Comparison of ENCODE assay signal across 8 cellular contexts in genomic region chr3:122299872-122300460, GRCh38. TPM values are rescaled to one million over a fixed set of nuclear protein-coding genes. Genes with fewer than 3 reads are reported as not detected.
DNase-seq lines count a peak whose midpoint lies in the region; ATAC-seq, FAIRE-seq and TF ChIP-seq lines count a peak whose summit lies in the region.

No MANE protein-coding gene starts in this region.

- intact Hi-C loops in A673 (cut with micrococcal nuclease; ENCODE audit: unreplicated experiment) = loop anchor here (2.0 kb wide), 2 partner anchors 197 to 753 kb away; no protein-coding TSS in a partner anchor
- intact Hi-C loops in psoas muscle (cut with DNase I) = no loop called here

- POLR2A ChIA-PET in A673 (lab: Charles Lee; ENCODE audit: low non-redundant PET) (no interaction called here), H1 (lab: Charles Lee; ENCODE audit: partially characterized antibody) (interaction anchor here (1.0 kb wide), 1 partner anchor 62 kb away, joined by 3 read pairs; no protein-coding TSS in a partner anchor)

- H2BK15ac ChIP-seq in H1 (ENCODE audit: low read length) = no peak overlapping the region

- no TSS peak for BruUV-seq in A673 (replicated peaks; lab: Mats Ljungman, UMichigan)

- H3K4me3 ChIP-seq in A673 (ENCODE audit: low read depth, low read length, poor library complexity, severe bottlenecking) (no peak overlapping the region), GM12865 (ENCODE audit: low read depth, low read length) (no peak overlapping the region), H1 (ENCODE audit: extremely low read depth in 1 of 4, insufficient read depth in 2 of 4, low read depth in 3 of 4, low read length in 4 of 4) (no peak overlapping the region), psoas muscle (no peak overlapping the region)

- H2AFZ ChIP-seq in H1 (ENCODE audit: low read length) = no peak overlapping the region

- no peak overlapping the region for H2BK12ac ChIP-seq in H1 (ENCODE audit: low read depth, low read length)

- no peaks in the 10 kb centered on the region for H3K23me2 ChIP-seq in H1 (ENCODE audit: low read depth, low read length)

- no peak for TF ChIP-seq POLR2A in H1 (IDR thresholded peaks at IDR 0.05; ENCODE audit: control extremely low read depth in 1 of 2, low read depth in 2 of 2, low read length in 2 of 2)

- H2BK120ac ChIP-seq in H1 (replicated peaks; ENCODE audit: low read depth, low read length) = no peak overlapping the region

- peak; percentile 71 to 75 for TF ChIP-seq RAD21 in H1 (IDR thresholded peaks at IDR 0.05 in 1 of 2, conservative IDR thresholded peaks at IDR 0.05 in 1 of 2; ENCODE audit: low read depth in 2 of 2, low read length in 2 of 2)

- no peak overlapping the region for H3K14ac ChIP-seq in H1 (ENCODE audit: insufficient read length)

- no peak overlapping the region for H2BK5ac ChIP-seq in H1 (ENCODE audit: low read depth, low read length)

- H4K5ac ChIP-seq in H1 (ENCODE audit: insufficient read length, low read depth, low read length) = no peak overlapping the region

- no peak overlapping the region for H3K56ac ChIP-seq in H1 (replicated peaks; ENCODE audit: insufficient read length, low read depth, low read length)

- H3K4me1 ChIP-seq in A673 (ENCODE audit: insufficient read depth, low read length, poor library complexity, severe bottlenecking) (no peaks in the 10 kb centered on the region), H1 (replicated peaks in 1 of 4; ENCODE audit: control insufficient read depth in 3 of 4, insufficient read depth in 4 of 4, low read length in 3 of 4) (no peaks in the 10 kb centered on the region), psoas muscle (no peaks in the 10 kb centered on the region)

- no peak overlapping the region for H3K23ac ChIP-seq in H1 (ENCODE audit: insufficient read length)

- no peak overlapping the region for H2BK20ac ChIP-seq in H1 (ENCODE audit: low read length)

- H3K9ac ChIP-seq in H1 (replicated peaks in 1 of 4; ENCODE audit: extremely low read depth in 1 of 4, low read depth in 3 of 4, low read length in 3 of 4) = no peak overlapping the region

- H3K9me3 ChIP-seq in A673 (ENCODE audit: low read depth, low read length, poor library complexity, severe bottlenecking) (no peaks in the 10 kb centered on the region), H1 (ENCODE audit: insufficient read depth in 2 of 2, low read depth in 1 of 2, low read length in 1 of 2) (no peaks in the 10 kb centered on the region), psoas muscle (peaks cover 8% of the 10 kb centered on the region)

- H3K36me3 ChIP-seq in A673 (ENCODE audit: insufficient read depth, low read length, poor library complexity, severe bottlenecking) (no peaks in the 10 kb centered on the region), H1 (ENCODE audit: control insufficient read depth in 2 of 4, insufficient read depth in 4 of 4, low read length in 3 of 4) (no peaks in the 10 kb centered on the region), psoas muscle (ENCODE audit: insufficient read depth in 1 of 2, low read depth in 1 of 2) (no peaks in the 10 kb centered on the region)

- no peak overlapping the region for H3K18ac ChIP-seq in H1 (ENCODE audit: extremely low read depth, low read length)

- H3K79me1 ChIP-seq in H1 (ENCODE audit: low read depth, low read length) = no peaks in the 10 kb centered on the region

- H3K4me2 ChIP-seq in H1 (ENCODE audit: insufficient read depth in 1 of 2, low read depth in 2 of 2, low read length in 2 of 2) = no peak overlapping the region

- H4K91ac ChIP-seq in H1 (replicated peaks; ENCODE audit: insufficient read length, low read length) = no peak overlapping the region

- TF ChIP-seq CTCF in A673 (conservative IDR thresholded peaks at IDR 0.05; ENCODE audit: low read depth, low read length) (peak; percentile 61), GM12865 (IDR thresholded peaks at IDR 0.05; ENCODE audit: insufficient read depth, low read depth, low read length, missing control alignments) (peak; percentile 66), H1 (IDR thresholded peaks at IDR 0.05; ENCODE audit: control extremely low read depth in 1 of 3, insufficient read depth in 1 of 3, low read depth in 1 of 3, low read length in 3 of 3) (peak in 2 of 3 experiments; percentile 47 to 68; a peak in 3 of 4 replicates), psoas muscle (IDR thresholded peaks at IDR 0.05) (peak; percentile 21)

- peak; percentile 48 for FAIRE-seq in H1 (lab: Jason Lieb, UNC)

- CTCF ChIA-PET in A673 (lab: Charles Lee) (no interaction called here), H1 (lab: Charles Lee; ENCODE audit: partially characterized antibody) (interaction anchor here (0.7 to 2.6 kb wide), 33 partner anchors 8 to 1075 kb away, joined by 3 to 34 read pairs (median 4); partner anchors contain the start of gene POLQ)

- H3K27me3 ChIP-seq in A673 (replicated peaks; ENCODE audit: insufficient read depth, low read depth, low read length, poor library complexity) (no peaks in the 10 kb centered on the region), H1 (replicated peaks in 1 of 4; ENCODE audit: control insufficient read depth in 3 of 4, extremely low read depth in 1 of 4, insufficient read depth in 3 of 4, low read length in 3 of 4) (no peaks in the 10 kb centered on the region), psoas muscle (ENCODE audit: insufficient read depth in 3 of 3, low read length in 2 of 3) (no peaks in the 10 kb centered on the region)

- H4K20me1 ChIP-seq in H1 (replicated peaks in 1 of 2; ENCODE audit: control insufficient read depth in 1 of 2, insufficient read depth in 2 of 2, low read length in 2 of 2) = no peaks in the 10 kb centered on the region

- H3K27ac ChIP-seq in A673 (ENCODE audit: low read depth, low read length, poor library complexity, severe bottlenecking) (no peak overlapping the region), H1 (ENCODE audit: low read depth, low read length) (no peak overlapping the region), psoas muscle (no peak overlapping the region)

- no peaks in the 10 kb centered on the region for H3K79me2 ChIP-seq in H1 (ENCODE audit: control insufficient read depth in 1 of 2, insufficient read depth in 2 of 2, low read length in 2 of 2)

- WGBS in H1 (ENCODE audit: extremely low coverage in 1 of 2, insufficient coverage in 1 of 2, insufficient read length in 1 of 2, insufficient replicate concordance in 2 of 2, low coverage in 1 of 2, low lambda C conversion rate in 2 of 2, missing lambda C conversion rate in 1 of 2), 2 experiments = 86% methylated on average over 12 of the region's 12 CpGs; no CpG with 5 or more reads in 1 of the 2 experiments
- 78 to 85% (median 84%) methylated on average over 12 of the region's 12 CpGs for WGBS in psoas muscle, 3 donors

- ATAC-seq in psoas muscle (no peak), GM19035 (IDR thresholded peaks at IDR 0.05; ENCODE audit: unreplicated experiment) (no peak), GM21526 (IDR thresholded peaks at IDR 0.05; ENCODE audit: low FRiP score, unreplicated experiment) (no peak)

- DNase-seq in A673 (ENCODE audit: low spot score) = peak; percentile 45
- DNase-seq in GM12865 (ENCODE audit: low read depth) = peak; percentile 73
- peak; percentile 39 for DNase-seq in RPMI8226
- peak; percentile 5 to 59 for DNase-seq in H1 (ENCODE audit: low read depth in 1 of 2, low spot score in 2 of 2)
- DNase-seq in psoas muscle = no peak
- DNase-seq in retina = no peak

- TF ChIP-seq EP300 in H1 (IDR thresholded peaks at IDR 0.05; ENCODE audit: borderline replicate concordance in 1 of 2, low read depth in 2 of 2, low read length in 2 of 2) = no peak

- no peak overlapping the region for H3K4ac ChIP-seq in H1 (replicated peaks; ENCODE audit: insufficient read length, low read depth, low read length)

- H2AK5ac ChIP-seq in H1 (ENCODE audit: low read depth, low read length) = no peak overlapping the region

- no peak overlapping the region for H4K8ac ChIP-seq in H1 (ENCODE audit: extremely low read depth, insufficient read depth, low read length)

TF ChIP-seq in H1, 55 proteins besides CTCF, POLR2A, EP300 and RAD21:
- TF ChIP-seq TEAD4 (IDR thresholded peaks at IDR 0.05; ENCODE audit: low read depth, low read length) (no peak), HDAC2 (IDR thresholded peaks at IDR 0.05; ENCODE audit: borderline replicate concordance in 1 of 2, low read depth in 2 of 2, low read length in 2 of 2) (no peak), RFX5 (IDR thresholded peaks at IDR 0.05; ENCODE audit: borderline replicate concordance, low read depth, low read length) (no peak), EZH2 (IDR thresholded peaks at IDR 0.05; ENCODE audit: low read depth, low read length, severe bottlenecking) (no peak), ZNF274 (IDR thresholded peaks at IDR 0.05; ENCODE audit: borderline replicate concordance, extremely low read depth, low read length) (no peak), JUN (IDR thresholded peaks at IDR 0.05; ENCODE audit: low read depth, low read length) (no peak), POU5F1 (IDR thresholded peaks at IDR 0.05; ENCODE audit: low read depth, low read length) (no peak), PHF8 (conservative IDR thresholded peaks at IDR 0.05; ENCODE audit: low read depth, low read length) (no peak), MAFK (IDR thresholded peaks at IDR 0.05; ENCODE audit: low read depth, low read length) (no peak), POLR2AphosphoS5 (IDR thresholded peaks at IDR 0.05; ENCODE audit: low read depth, low read length) (no peak), SUZ12 (IDR thresholded peaks at IDR 0.05; ENCODE audit: low read length) (no peak), FOSL1 (IDR thresholded peaks at IDR 0.05; ENCODE audit: insufficient read depth, low read depth, low read length) (no peak), KDM1A (IDR thresholded peaks at IDR 0.05; ENCODE audit: borderline replicate concordance, low read length) (no peak), GABPA (IDR thresholded peaks at IDR 0.05; ENCODE audit: borderline replicate concordance, insufficient read depth, low read length) (no peak)

RNA-seq across cellular contexts. Expression of gene CSTA, which starts 25.1 kb away (rescaled TPM):
- total RNA-seq in A673 (2021) = 3.8 and 6.5 TPM in 2 replicates
- total RNA-seq in H1 (2021; fragmentation: NEBNext Ultra II Directional; extraction: Animal tissue kit (Norgen Biotek cat#: 25700)) = not detected in 2 replicates
- not detected in 2 replicates for polyA plus RNA-seq in H1 (2011; rRNA removed)
- polyA plus RNA-seq in H1 (2011; cell fraction: cytosol; rRNA removed) = not detected
- polyA plus RNA-seq in H1 (2011; cell fraction: nucleus; rRNA removed) = not detected
- 0.27 to 0.33 TPM (median 0.28 TPM) in 3 of 4 replicates, not detected in the other for polyA plus RNA-seq in H1 (2012, experiment 1 of 2)
- 1.4 TPM for polyA plus RNA-seq in H1 (2012, experiment 2 of 2)
- polyA plus RNA-seq in H1 (2013, experiment 1 of 2) = 1.1 TPM
- polyA plus RNA-seq in H1 (2013, experiment 2 of 2) = 1.3 TPM
- polyA minus RNA-seq in H1 (2011; rRNA and poly(A)+ RNA removed) = not detected in 2 replicates
- not detected for polyA minus RNA-seq in H1 (2011; cell fraction: cytosol; rRNA and poly(A)+ RNA removed)
- polyA minus RNA-seq in H1 (2011; cell fraction: nucleus; rRNA and poly(A)+ RNA removed) = not detected
- under 1 TPM; 0.40 to 0.84 (median 0.81) TPM for total RNA-seq in psoas muscle
- polyA plus RNA-seq in psoas muscle = 1 to 10 TPM in 2 of 3 donors, under 1 TPM in 1; 0.67 to 3.3 (median 2.1) TPM

Comparison
In these comparisons a context has a peak if more than half of its experiments do, and no peak if none do; other contexts are left out.
1. DNase-seq: peak in A673 (single experiment), GM12865 (single experiment), RPMI8226 (single experiment) and H1 (2 of 2); none in psoas muscle (0 of 2) and retina (single experiment).
2. Peak in every context shown above with its lines, with median percentiles within 50 percentile points of each other: CTCF ChIP-seq.